In genomic region chr15:60574801-60575631, GRCh38 we compare ENCODE assay signal across 11 cellular contexts.
DNase-seq lines count a peak whose midpoint lies in the region; ATAC-seq, FAIRE-seq and TF ChIP-seq lines count a peak whose summit lies in the region.
"Had no signal": no experiment of that assay in that cellular context is flagged by ENCODE, and none has a peak within 500 bp of the region (broad histone marks: within the 10 kb centered on the region; RNA-seq: fewer than 3 reads in every experiment).

No MANE protein-coding gene starts in this region.

- H3K36me3 Mint-ChIP-seq in activated CD8-positive, alpha-beta memory T cell treated with anti-CD3 and anti-CD28 coated beads, Interleukin-2, amount 10 ng/mL, durations not matched to agents 7 days and 5 days, result peaks cover 26% of the 10 kb centered on the region
- peaks cover 34% of the 10 kb centered on the region for H3K36me3 Mint-ChIP-seq in activated CD4-positive, alpha-beta memory T cell treated with anti-CD3 and anti-CD28 coated beads, Interleukin-2, amount 10 ng/mL, durations not matched to agents 7 days and 5 days (ENCODE audit: low read depth)
- H3K36me3 Mint-ChIP-seq in immature natural killer cell, result peaks cover 3 to 11% (median 4%) of the 10 kb centered on the region in 3 donors
- H3K36me3 Mint-ChIP-seq in stimulated activated naive CD8-positive, alpha-beta T cell treated with anti-CD3 and anti-CD28 coated beads, Interleukin-15, Interleukin-2, amounts not matched to agents 100 ng/mL and 50 ng/mL, for 24 hours (ENCODE audit: low read depth), result peaks cover 11% of the 10 kb centered on the region

- H3K27me3 Mint-ChIP-seq in activated CD8-positive, alpha-beta memory T cell treated with anti-CD3 and anti-CD28 coated beads, Interleukin-2, amount 10 ng/mL, durations not matched to agents 7 days and 5 days, result no peaks in the 10 kb centered on the region
- H3K27me3 Mint-ChIP-seq in activated CD4-positive, alpha-beta memory T cell treated with anti-CD3 and anti-CD28 coated beads, Interleukin-2, amount 10 ng/mL, durations not matched to agents 7 days and 5 days, result no peaks in the 10 kb centered on the region
- peaks cover 0 to 5% (median 4%) of the 10 kb centered on the region in 3 donors for H3K27me3 Mint-ChIP-seq in immature natural killer cell (ENCODE audit: low read depth in 3 of 3)
- no peaks in the 10 kb centered on the region for H3K27me3 Mint-ChIP-seq in stimulated activated naive CD8-positive, alpha-beta T cell treated with anti-CD3 and anti-CD28 coated beads, Interleukin-15, Interleukin-2, amounts not matched to agents 100 ng/mL and 50 ng/mL, for 24 hours

- H3K4me1 Mint-ChIP-seq in activated CD8-positive, alpha-beta memory T cell treated with anti-CD3 and anti-CD28 coated beads, Interleukin-2, amount 10 ng/mL, durations not matched to agents 7 days and 5 days, result peaks cover 89% of the 10 kb centered on the region
- H3K4me1 Mint-ChIP-seq in activated CD4-positive, alpha-beta memory T cell treated with anti-CD3 and anti-CD28 coated beads, Interleukin-2, amount 10 ng/mL, durations not matched to agents 7 days and 5 days, result peaks cover 87% of the 10 kb centered on the region
- H3K4me1 Mint-ChIP-seq in immature natural killer cell, result peaks cover 96 to 99% of the 10 kb centered on the region in 2 donors
- H3K4me1 Mint-ChIP-seq in stimulated activated naive CD8-positive, alpha-beta T cell treated with anti-CD3 and anti-CD28 coated beads, Interleukin-15, Interleukin-2, amounts not matched to agents 100 ng/mL and 50 ng/mL, for 24 hours (ENCODE audit: low read depth), result peaks cover 93% of the 10 kb centered on the region

- H3K4me1 ChIP-seq in upper lobe of left lung, result peaks cover 9 to 42% (median 37%) of the 10 kb centered on the region in 4 donors

- FAIRE-seq in urothelium cell line (lab: Jason Lieb, UNC), result no peak

- no peak for DNase-seq in activated CD8-positive, alpha-beta memory T cell treated with anti-CD3 and anti-CD28 coated beads, Interleukin-2, amount 10 ng/mL, durations not matched to agents 7 days and 5 days
- no peak for DNase-seq in activated CD8-positive, alpha-beta memory T cell treated with anti-CD3 and anti-CD28 coated beads for 24 hours
- DNase-seq in activated CD4-positive, alpha-beta memory T cell treated with anti-CD3 and anti-CD28 coated beads, Interleukin-2, amount 10 ng/mL, durations not matched to agents 7 days and 5 days, result no peak
- peak in 1 of 3 donors; percentile 44 for DNase-seq in immature natural killer cell
- no peak for DNase-seq in urothelium cell line (ENCODE audit: low spot score)
- DNase-seq in upper lobe of left lung, result no peak
- DNase-seq: activated CD4-positive, alpha-beta T cell treated with anti-CD3 and anti-CD28 coated beads, Interleukin-2, amount 50 U/mL, for 1 hour; NCI-H2107 had no signal

- no peaks in the 10 kb centered on the region for H3K9me3 Mint-ChIP-seq in activated CD8-positive, alpha-beta memory T cell treated with anti-CD3 and anti-CD28 coated beads, Interleukin-2, amount 10 ng/mL, durations not matched to agents 7 days and 5 days (ENCODE audit: low read depth)
- H3K9me3 Mint-ChIP-seq in activated CD4-positive, alpha-beta memory T cell treated with anti-CD3 and anti-CD28 coated beads, Interleukin-2, amount 10 ng/mL, durations not matched to agents 7 days and 5 days, result no peaks in the 10 kb centered on the region
- H3K9me3 Mint-ChIP-seq in immature natural killer cell, result no peaks in the 10 kb centered on the region
- no peaks in the 10 kb centered on the region for H3K9me3 Mint-ChIP-seq in stimulated activated naive CD8-positive, alpha-beta T cell treated with anti-CD3 and anti-CD28 coated beads, Interleukin-15, Interleukin-2, amounts not matched to agents 100 ng/mL and 50 ng/mL, for 24 hours

- CTCF ChIA-PET in activated CD8-positive, alpha-beta memory T cell treated with anti-CD3 and anti-CD28 coated beads, Interleukin-2, amount 10 ng/mL, durations not matched to agents 7 days and 5 days (lab: Charles Lee), result interaction anchor here (0.5 to 7.3 kb wide), 7 partner anchors 9 to 256 kb away, joined by 3 to 47 read pairs (median 4); no protein-coding TSS in a partner anchor
- CTCF ChIA-PET in activated CD4-positive, alpha-beta memory T cell treated with anti-CD3 and anti-CD28 coated beads, Interleukin-2, amount 10 ng/mL, durations not matched to agents 7 days and 5 days (lab: Charles Lee), result interaction anchor here (0.9 to 3.1 kb wide), 7 partner anchors 10 to 358 kb away, joined by 3 to 22 read pairs (median 4); no protein-coding TSS in a partner anchor

- no peak for TF ChIP-seq CTCF in upper lobe of left lung (IDR thresholded peaks at IDR 0.05)

- no peak overlapping the region for H3K27ac ChIP-seq in upper lobe of left lung
- H3K27ac ChIP-seq: RWPE1 had no signal

- POLR2A ChIA-PET in activated CD4-positive, alpha-beta memory T cell treated with anti-CD3 and anti-CD28 coated beads, Interleukin-2, amount 10 ng/mL, durations not matched to agents 7 days and 5 days (lab: Charles Lee), result interaction anchor here (0.8 to 34.6 kb wide), 7 partner anchors 2 to 177 kb away, joined by 3 to 678 read pairs (median 231); no protein-coding TSS in a partner anchor

- peak overlapping the region; percentile 87 for H3K27ac Mint-ChIP-seq in activated CD8-positive, alpha-beta memory T cell treated with anti-CD3 and anti-CD28 coated beads, Interleukin-2, amount 10 ng/mL, durations not matched to agents 7 days and 5 days
- H3K27ac Mint-ChIP-seq in activated CD4-positive, alpha-beta memory T cell treated with anti-CD3 and anti-CD28 coated beads, Interleukin-2, amount 10 ng/mL, durations not matched to agents 7 days and 5 days, result peak overlapping the region; percentile 83
- peak overlapping the region; percentile 85 to 95 (median 90) for H3K27ac Mint-ChIP-seq in immature natural killer cell
- peak overlapping the region; percentile 93 for H3K27ac Mint-ChIP-seq in stimulated activated naive CD8-positive, alpha-beta T cell treated with anti-CD3 and anti-CD28 coated beads, Interleukin-15, Interleukin-2, amounts not matched to agents 100 ng/mL and 50 ng/mL, for 24 hours

- TF ChIP-seq EP300 in upper lobe of left lung (IDR thresholded peaks at IDR 0.05), result no peak

- WGBS in upper lobe of left lung, 2 donors, result 75 to 79% methylated on average over 11 of the region's 11 CpGs

- H3K36me3 ChIP-seq in upper lobe of left lung, result no peaks in the 10 kb centered on the region

- H3K4me3 Mint-ChIP-seq in activated CD8-positive, alpha-beta memory T cell treated with anti-CD3 and anti-CD28 coated beads, Interleukin-2, amount 10 ng/mL, durations not matched to agents 7 days and 5 days, result peak overlapping the region; percentile 20
- peak overlapping the region; percentile 40 for H3K4me3 Mint-ChIP-seq in activated CD4-positive, alpha-beta memory T cell treated with anti-CD3 and anti-CD28 coated beads, Interleukin-2, amount 10 ng/mL, durations not matched to agents 7 days and 5 days
- peak overlapping the region; percentile 59 to 86 (median 73) for H3K4me3 Mint-ChIP-seq in immature natural killer cell
- peak overlapping the region; percentile 77 for H3K4me3 Mint-ChIP-seq in stimulated activated naive CD8-positive, alpha-beta T cell treated with anti-CD3 and anti-CD28 coated beads, Interleukin-15, Interleukin-2, amounts not matched to agents 100 ng/mL and 50 ng/mL, for 24 hours

- ATAC-seq in activated CD8-positive, alpha-beta memory T cell treated with anti-CD3 and anti-CD28 coated beads, Interleukin-2, amount 10 ng/mL, durations not matched to agents 7 days and 5 days, result peak; percentile 51
- ATAC-seq in GM21723 (IDR thresholded peaks at IDR 0.05; ENCODE audit: unreplicated experiment) (no peak), upper lobe of left lung (ENCODE audit: low FRiP score in 2 of 2) (no peak)

- no peaks in the 10 kb centered on the region for H3K27me3 ChIP-seq in upper lobe of left lung

- H3K9me3 ChIP-seq in upper lobe of left lung, result no peaks in the 10 kb centered on the region

- TF ChIP-seq POLR2A in upper lobe of left lung (IDR thresholded peaks at IDR 0.05), result no peak

- no peak overlapping the region for H3K4me3 ChIP-seq in upper lobe of left lung

Comparison
In these comparisons a context has a peak if more than half of its experiments do, and no peak if none do; other contexts are left out.
1. H3K4me3 Mint-ChIP-seq: peak in every context shown above with its lines; median percentile 77 in stimulated activated naive CD8-positive, alpha-beta T cell treated with anti-CD3 and anti-CD28 coated beads, Interleukin-15, Interleukin-2, amounts not matched to agents 100 ng/mL and 50 ng/mL, for 24 hours; 73 in immature natural killer cell; 40 in activated CD4-positive, alpha-beta memory T cell treated with anti-CD3 and anti-CD28 coated beads, Interleukin-2, amount 10 ng/mL, durations not matched to agents 7 days and 5 days; 20 in activated CD8-positive, alpha-beta memory T cell treated with anti-CD3 and anti-CD28 coated beads, Interleukin-2, amount 10 ng/mL, durations not matched to agents 7 days and 5 days.